In genomic region chr1:119544165-119544762, GRCh38 we compare ENCODE assay signal across 11 cellular contexts. TPM values are rescaled to one million over a fixed set of nuclear protein-coding genes. Genes with fewer than 3 reads are reported as not detected.
A peak's percentile ranks its signal among the peaks of the same experiment; 100 is the strongest.
DNase-seq lines count a peak whose midpoint lies in the region; ATAC-seq and TF ChIP-seq lines count a peak whose summit lies in the region.
"Had no signal": no experiment of that assay in that cellular context is flagged by ENCODE, and none has a peak within 500 bp of the region (broad histone marks: within the 10 kb centered on the region; RNA-seq: fewer than 3 reads in every experiment).

No MANE protein-coding gene starts in this region.

- intact Hi-C loops in activated CD4-positive, alpha-beta T cell treated with anti-CD3 and anti-CD28 coated beads for 36 hours (cut with DNase I, micrococcal nuclease) = loop anchor here in 1 of 2 experiments (10.0 kb wide), 1 partner anchor 259 kb away; no protein-coding TSS in a partner anchor

- H3K9me3 Mint-ChIP-seq in activated CD4-positive, alpha-beta T cell treated with anti-CD3 and anti-CD28 coated beads for 36 hours (ENCODE audit: low read depth) = no peaks in the 10 kb centered on the region
- no peaks in the 10 kb centered on the region for H3K9me3 Mint-ChIP-seq in endodermal cell
- no peaks in the 10 kb centered on the region for H3K9me3 Mint-ChIP-seq in activated T-cell treated with anti-CD3 and anti-CD28 coated beads, Interleukin-2, amount 50 U/mL, for 72 hours

- no peak overlapping the region for H3K4me3 Mint-ChIP-seq in activated CD4-positive, alpha-beta T cell treated with anti-CD3 and anti-CD28 coated beads for 36 hours
- H3K4me3 Mint-ChIP-seq in endodermal cell = no peak overlapping the region
- H3K4me3 Mint-ChIP-seq in activated T-cell treated with anti-CD3 and anti-CD28 coated beads, Interleukin-2, amount 50 U/mL, for 72 hours = no peak overlapping the region

- no peaks in the 10 kb centered on the region for H3K4me1 Mint-ChIP-seq in activated CD4-positive, alpha-beta T cell treated with anti-CD3 and anti-CD28 coated beads for 36 hours
- H3K4me1 Mint-ChIP-seq in endodermal cell = no peaks in the 10 kb centered on the region
- no peaks in the 10 kb centered on the region for H3K4me1 Mint-ChIP-seq in activated T-cell treated with anti-CD3 and anti-CD28 coated beads, Interleukin-2, amount 50 U/mL, for 72 hours (ENCODE audit: low read depth)

- H3K4me1 ChIP-seq in endodermal cell (ENCODE audit: control insufficient read depth, insufficient read depth, low read length) = no peaks in the 10 kb centered on the region
- H3K4me1 ChIP-seq: BLaER1 treated with 17β-estradiol and CSF1 and Interleukin-3, amounts not matched to agents 10 nM and 100 nM had no signal

- H3K9me3 ChIP-seq in endodermal cell (ENCODE audit: control insufficient read depth, low read length) = no peaks in the 10 kb centered on the region
- H3K9me3 ChIP-seq: BLaER1 treated with 17β-estradiol and CSF1 and Interleukin-3, amounts not matched to agents 10 nM and 100 nM had no signal

- POLR2A ChIA-PET in activated CD4-positive, alpha-beta T cell treated with anti-CD3 and anti-CD28 coated beads for 36 hours (lab: Charles Lee) = no interaction called here

- H3K27me3 ChIP-seq in endodermal cell (ENCODE audit: control insufficient read depth, insufficient read depth, low read length, poor library complexity, severe bottlenecking) = no peaks in the 10 kb centered on the region
- H3K27me3 ChIP-seq: BLaER1 treated with 17β-estradiol and CSF1 and Interleukin-3, amounts not matched to agents 10 nM and 100 nM had no signal

- H3K9ac ChIP-seq in endodermal cell (ENCODE audit: extremely low read depth, low read length, poor library complexity, severe bottlenecking) = no peak overlapping the region
- H3K9ac ChIP-seq: BLaER1 treated with 17β-estradiol and CSF1 and Interleukin-3, amounts not matched to agents 10 nM and 100 nM had no signal

- CTCF ChIA-PET in activated CD4-positive, alpha-beta T cell treated with anti-CD3 and anti-CD28 coated beads for 36 hours (lab: Charles Lee) = no interaction called here

- H3K27me3 Mint-ChIP-seq in activated CD4-positive, alpha-beta T cell treated with anti-CD3 and anti-CD28 coated beads for 36 hours = peaks cover 17% of the 10 kb centered on the region
- H3K27me3 Mint-ChIP-seq in endodermal cell (ENCODE audit: insufficient read depth) = peaks cover 2% of the 10 kb centered on the region
- peaks cover 12% of the 10 kb centered on the region for H3K27me3 Mint-ChIP-seq in activated T-cell treated with anti-CD3 and anti-CD28 coated beads, Interleukin-2, amount 50 U/mL, for 72 hours (ENCODE audit: low read depth)

- ATAC-seq in activated CD4-positive, alpha-beta T cell treated with anti-CD3 and anti-CD28 coated beads for 36 hours = no peak
- ATAC-seq in activated T-cell treated with anti-CD3 and anti-CD28 coated beads, Interleukin-2, amount 50 U/mL, for 72 hours (replicated peaks in 1 of 2) = no peak
- ATAC-seq in HG03469 (IDR thresholded peaks at IDR 0.05; ENCODE audit: unreplicated experiment) = no peak

- no peak overlapping the region for H3K27ac Mint-ChIP-seq in activated CD4-positive, alpha-beta T cell treated with anti-CD3 and anti-CD28 coated beads for 36 hours
- H3K27ac Mint-ChIP-seq in endodermal cell = no peak overlapping the region
- no peak overlapping the region for H3K27ac Mint-ChIP-seq in activated T-cell treated with anti-CD3 and anti-CD28 coated beads, Interleukin-2, amount 50 U/mL, for 72 hours

- peak; percentile 87 for TF ChIP-seq CTCF in endodermal cell (conservative IDR thresholded peaks at IDR 0.05)
- peak; percentile 66 for TF ChIP-seq CTCF in retinal pigment epithelial cell (conservative IDR thresholded peaks at IDR 0.05; ENCODE audit: low read depth, low read length)

- H3K4me3 ChIP-seq in endodermal cell (ENCODE audit: low read length) = no peak overlapping the region
- H3K4me3 ChIP-seq in retinal pigment epithelial cell (ENCODE audit: low read length) = no peak overlapping the region
- H3K4me3 ChIP-seq: BLaER1 treated with 17β-estradiol and CSF1 and Interleukin-3, amounts not matched to agents 10 nM and 100 nM had no signal

- 80% methylated on average over 2 of the region's 3 CpGs; no CpG with 5 or more reads in 1 of the 2 experiments for WGBS in endodermal cell (ENCODE audit: insufficient coverage in 1 of 2, insufficient read length in 1 of 2), 2 experiments

- H3K36me3 ChIP-seq in endodermal cell (ENCODE audit: control insufficient read depth, insufficient read depth, low read length) = no peaks in the 10 kb centered on the region
- H3K36me3 ChIP-seq: BLaER1 treated with 17β-estradiol and CSF1 and Interleukin-3, amounts not matched to agents 10 nM and 100 nM had no signal

- DNase-seq in activated CD4-positive, alpha-beta T cell treated with anti-CD3 and anti-CD28 coated beads for 36 hours = peak; percentile 26
- no peak for DNase-seq in activated CD4-positive, alpha-beta T cell treated with anti-CD3 and anti-CD28 coated beads for 1 hour
- DNase-seq in NAMALWA (ENCODE audit: low spot score) = peak; percentile 35
- DNase-seq in endodermal cell = peak; percentile 86
- DNase-seq in retinal pigment epithelial cell (ENCODE audit: low read depth) = no peak
- no peak for DNase-seq in activated T-cell treated with anti-CD3 and anti-CD28 coated beads, Interleukin-2, amount 50 U/mL, for 72 hours
- no peak for DNase-seq in NCI-H1694 treated with DMSO at 0.1 percent for 48 hours (lab: John Stamatoyannopoulos, UW)
- DNase-seq: nucleus accumbens had no signal

- H3K27ac ChIP-seq in endodermal cell (ENCODE audit: low read depth, low read length) = no peak overlapping the region
- H3K27ac ChIP-seq: BLaER1 treated with 17β-estradiol and CSF1 and Interleukin-3, amounts not matched to agents 10 nM and 100 nM had no signal

- no peaks in the 10 kb centered on the region for H3K36me3 Mint-ChIP-seq in activated CD4-positive, alpha-beta T cell treated with anti-CD3 and anti-CD28 coated beads for 36 hours (ENCODE audit: low read depth)
- H3K36me3 Mint-ChIP-seq in endodermal cell (ENCODE audit: low read depth) = no peaks in the 10 kb centered on the region
- H3K36me3 Mint-ChIP-seq in activated T-cell treated with anti-CD3 and anti-CD28 coated beads, Interleukin-2, amount 50 U/mL, for 72 hours (ENCODE audit: insufficient read depth in 2 of 2) = no peaks in the 10 kb centered on the region

RNA-seq across cellular contexts. Expression of gene HSD3B1, which starts 37.3 kb away (rescaled TPM):
- total RNA-seq in activated CD4-positive, alpha-beta T cell treated with anti-CD3 and anti-CD28 coated beads for 36 hours = not detected
- not detected for total RNA-seq in endodermal cell
- polyA plus RNA-seq in endodermal cell (2013, experiment 1 of 2) = not detected
- not detected for polyA plus RNA-seq in endodermal cell (2013, experiment 2 of 2)
- not detected for total RNA-seq in activated T-cell treated with anti-CD3 and anti-CD28 coated beads, Interleukin-2, amount 50 U/mL, for 72 hours
- polyA plus RNA-seq: esophagus had no signal

Comparison
In these comparisons a context has a peak if more than half of its experiments do, and no peak if none do; other contexts are left out.
1. DNase-seq: peak in activated CD4-positive, alpha-beta T cell treated with anti-CD3 and anti-CD28 coated beads for 36 hours (single experiment), NAMALWA (single experiment) and endodermal cell (single experiment); none in activated CD4-positive, alpha-beta T cell treated with anti-CD3 and anti-CD28 coated beads for 1 hour (single experiment), retinal pigment epithelial cell (single experiment), activated T-cell treated with anti-CD3 and anti-CD28 coated beads, Interleukin-2, amount 50 U/mL, for 72 hours (0 of 2) and NCI-H1694 treated with DMSO at 0.1 percent for 48 hours (single experiment).